20 cellular contexts compared by ENCODE assay signal in genomic region chr4:5724377-5724776, GRCh38. TPM values are rescaled to one million over a fixed set of nuclear protein-coding genes. Genes with fewer than 3 reads are reported as not detected.
DNase-seq lines count a peak whose midpoint lies in the region; ATAC-seq and TF ChIP-seq lines count a peak whose summit lies in the region.
"Had no signal": no experiment of that assay in that cellular context is flagged by ENCODE, and none has a peak within 500 bp of the region (broad histone marks: within the 10 kb centered on the region; RNA-seq: fewer than 3 reads in every experiment).

No MANE protein-coding gene starts in this region.

- no peak overlapping the region for H2AK9ac ChIP-seq in IMR-90 (replicated peaks; ENCODE audit: low read depth, low read length, poor library complexity)

- H3K4me3 ChIP-seq in IMR-90 (ENCODE audit: insufficient read depth, low read depth, low read length) = no peak overlapping the region
- H3K4me3 ChIP-seq in brain microvascular endothelial cell (ENCODE audit: low read depth, low read length) = no peak overlapping the region
- no peak overlapping the region for H3K4me3 ChIP-seq in mesenchymal stem cell (ENCODE audit: insufficient read depth in 1 of 2, low read depth in 1 of 2, low read length in 2 of 2)
- no peak overlapping the region for H3K4me3 ChIP-seq in right cardiac atrium (ENCODE audit: low read length)

- POLR2A ChIA-PET in IMR-90 (lab: Charles Lee; ENCODE audit: unreplicated experiment) (no interaction called here), RWPE1 (lab: Yijun Ruan, JAX; ENCODE audit: low non-redundant PET) (no interaction called here)

- no peak overlapping the region for H3K27ac ChIP-seq in IMR-90 (ENCODE audit: insufficient read depth, low read length)
- no peak overlapping the region for H3K27ac ChIP-seq in brain microvascular endothelial cell
- H3K27ac ChIP-seq in mesenchymal stem cell (ENCODE audit: low read length, poor library complexity, severe bottlenecking) = no peak overlapping the region
- no peak overlapping the region for H3K27ac ChIP-seq in right cardiac atrium (ENCODE audit: low read length)
- no peak overlapping the region for H3K27ac ChIP-seq in RWPE1

- TF ChIP-seq RAD21 in IMR-90 (IDR thresholded peaks at IDR 0.05; ENCODE audit: low read length) = no peak

- CTCF ChIA-PET in IMR-90 (lab: Yijun Ruan, JAX) = interaction anchor here (0.6 kb wide), 1 partner anchor 31 kb away, joined by 3 read pairs; no protein-coding TSS in a partner anchor
- CTCF ChIA-PET in RWPE1 (lab: Yijun Ruan, JAX) = no interaction called here

- H3K56ac ChIP-seq in IMR-90 (ENCODE audit: extremely low read depth, insufficient read depth, low read length) = no peak overlapping the region

- no peak overlapping the region for H4K91ac ChIP-seq in IMR-90 (ENCODE audit: insufficient read depth, low read depth, low read length)
- H4K91ac ChIP-seq in mesenchymal stem cell (ENCODE audit: low read length) = no peak overlapping the region

- H2BK20ac ChIP-seq in IMR-90 (ENCODE audit: low read depth, low read length) = no peak overlapping the region; the same call in 1 of the 2 replicates

- H3K9ac ChIP-seq in IMR-90 (ENCODE audit: low read depth, low read length) (no peak overlapping the region), mesenchymal stem cell (ENCODE audit: low read length) (no peak overlapping the region)

- H3K23ac ChIP-seq in IMR-90 (ENCODE audit: low read depth, low read length) = no peak overlapping the region
- H3K23ac ChIP-seq in mesenchymal stem cell (ENCODE audit: low read length in 2 of 2) = no peak overlapping the region

- H3K14ac ChIP-seq in IMR-90 (replicated peaks; ENCODE audit: low read depth, low read length) (0 out of 2 replicates have a peak overlapping the region, but pooled peaks have one; percentile 6), mesenchymal stem cell (ENCODE audit: low read length in 2 of 2) (no peak overlapping the region)

- peaks cover 34 to 65% of the 10 kb centered on the region in 2 experiments for H3K79me1 ChIP-seq in IMR-90 (ENCODE audit: low read depth in 1 of 2, low read length in 2 of 2)
- peaks cover 23% of the 10 kb centered on the region for H3K79me1 ChIP-seq in mesenchymal stem cell (replicated peaks; ENCODE audit: low read length, poor library complexity, severe bottlenecking)

- peaks cover 1% of the 10 kb centered on the region for H3K9me3 Mint-ChIP-seq in activated naive CD8-positive, alpha-beta T cell treated with anti-CD3 and anti-CD28 coated beads for 36 hours
- peaks cover 17% of the 10 kb centered on the region for H3K9me3 Mint-ChIP-seq in mesothelial cell of epicardium

- peaks cover 6% of the 10 kb centered on the region for H3K27me3 Mint-ChIP-seq in activated naive CD8-positive, alpha-beta T cell treated with anti-CD3 and anti-CD28 coated beads for 36 hours
- no peaks in the 10 kb centered on the region for H3K27me3 Mint-ChIP-seq in mesothelial cell of epicardium (ENCODE audit: low read depth)
- H3K27me3 Mint-ChIP-seq: CD4-positive, CD25-positive, alpha-beta regulatory T cell; IgD-negative memory B cell had no signal

- H2AFZ ChIP-seq in IMR-90 (replicated peaks; ENCODE audit: low read length, poor library complexity) (no peak overlapping the region), mesenchymal stem cell (ENCODE audit: low read depth, low read length) (no peak overlapping the region)

- no peak overlapping the region for H3K18ac ChIP-seq in IMR-90 (ENCODE audit: low read depth, low read length)
- no peak overlapping the region for H3K18ac ChIP-seq in mesenchymal stem cell (ENCODE audit: low read depth in 1 of 2, low read length in 2 of 2)

- TF ChIP-seq CTCF in IMR-90 (conservative IDR thresholded peaks at IDR 0.05; ENCODE audit: low read depth, low read length) (no peak), brain microvascular endothelial cell (IDR thresholded peaks at IDR 0.05; ENCODE audit: low read depth, low read length, missing control alignments) (no peak), mesothelial cell of epicardium (IDR thresholded peaks at IDR 0.05; ENCODE audit: unreplicated experiment) (no peak), RWPE1 (conservative IDR thresholded peaks at IDR 0.05; ENCODE audit: low read depth) (no peak)

- no peak overlapping the region for H4K5ac ChIP-seq in IMR-90 (ENCODE audit: low read depth, low read length)

- no peak for TF ChIP-seq POLR2A in IMR-90 (IDR thresholded peaks at IDR 0.05; ENCODE audit: low read depth, low read length)

- no peak overlapping the region for H2BK15ac ChIP-seq in IMR-90 (ENCODE audit: low read depth, low read length)
- no peak overlapping the region for H2BK15ac ChIP-seq in mesenchymal stem cell (ENCODE audit: low read depth, poor library complexity, severe bottlenecking)

- peaks cover 15% of the 10 kb centered on the region for H3K4me1 ChIP-seq in IMR-90 (ENCODE audit: control insufficient read depth, insufficient read depth, low read length)
- H3K4me1 ChIP-seq in mesenchymal stem cell (ENCODE audit: control insufficient read depth, insufficient read depth, low read depth, low read length) = peaks cover 36% of the 10 kb centered on the region
- H3K4me1 ChIP-seq in right cardiac atrium (ENCODE audit: control insufficient read depth, insufficient read depth, low read length) = no peaks in the 10 kb centered on the region

- 0 out of 2 replicates have a peak overlapping the region, but pooled peaks have one; percentile 20 for H2AK5ac ChIP-seq in IMR-90 (ENCODE audit: low read depth, low read length)
- peak overlapping the region; percentile 40 for H2AK5ac ChIP-seq in mesenchymal stem cell (ENCODE audit: low read length, severe bottlenecking)

- H3K4me1 Mint-ChIP-seq in activated naive CD8-positive, alpha-beta T cell treated with anti-CD3 and anti-CD28 coated beads for 36 hours = no peaks in the 10 kb centered on the region
- H3K4me1 Mint-ChIP-seq in mesothelial cell of epicardium = no peaks in the 10 kb centered on the region
- H3K4me1 Mint-ChIP-seq: CD4-positive, CD25-positive, alpha-beta regulatory T cell; IgD-negative memory B cell had no signal

- peaks cover 43% of the 10 kb centered on the region for H4K20me1 ChIP-seq in IMR-90 (ENCODE audit: insufficient read depth, low read length)

- no peak overlapping the region for H2BK12ac ChIP-seq in mesenchymal stem cell (ENCODE audit: low read length in 2 of 2)

- peaks cover 32% of the 10 kb centered on the region for H3K36me3 ChIP-seq in IMR-90 (ENCODE audit: control insufficient read depth, insufficient read depth, low read length)
- peaks cover 39% of the 10 kb centered on the region for H3K36me3 ChIP-seq in brain microvascular endothelial cell (replicated peaks)
- peaks cover 20 to 64% of the 10 kb centered on the region in 2 experiments for H3K36me3 ChIP-seq in mesenchymal stem cell (ENCODE audit: control insufficient read depth in 1 of 2, insufficient read depth in 2 of 2, low read depth in 1 of 2, low read length in 2 of 2)

- H3K4me3 Mint-ChIP-seq in activated naive CD8-positive, alpha-beta T cell treated with anti-CD3 and anti-CD28 coated beads for 36 hours = no peak overlapping the region
- no peak overlapping the region for H3K4me3 Mint-ChIP-seq in mesothelial cell of epicardium
- H3K4me3 Mint-ChIP-seq: CD4-positive, CD25-positive, alpha-beta regulatory T cell had no signal

- intact Hi-C loops in IMR-90 (cut with micrococcal nuclease) = no loop called here
- intact Hi-C loops in right cardiac atrium (cut with DNase I) = no loop called here

- no peak overlapping the region for H3K4me2 ChIP-seq in IMR-90 (ENCODE audit: low read depth, low read length)
- no peak overlapping the region for H3K4me2 ChIP-seq in mesenchymal stem cell (ENCODE audit: low read length, poor library complexity, severe bottlenecking)

- H2BK120ac ChIP-seq in IMR-90 (ENCODE audit: low read depth, low read length) (no peak overlapping the region), mesenchymal stem cell (ENCODE audit: low read depth, low read length) (no peak overlapping the region)

- H3K9me3 ChIP-seq in IMR-90 (ENCODE audit: control insufficient read depth, insufficient read depth, low read length) (no peaks in the 10 kb centered on the region), mesenchymal stem cell (ENCODE audit: control insufficient read depth, low read length) (no peaks in the 10 kb centered on the region), right cardiac atrium (ENCODE audit: control insufficient read depth, low read length) (no peaks in the 10 kb centered on the region)

- dilution Hi-C loops in IMR-90 (cut with HindIII; ENCODE audit: low sequenced_read_pairs, unreplicated experiment) = no loop called here

- peaks cover 32% of the 10 kb centered on the region for H3K9me1 ChIP-seq in IMR-90 (ENCODE audit: insufficient read depth, low read length)

- H3K27me3 ChIP-seq in IMR-90 (ENCODE audit: control insufficient read depth, insufficient read depth, low read length) = no peaks in the 10 kb centered on the region
- H3K27me3 ChIP-seq in brain microvascular endothelial cell (replicated peaks) = no peaks in the 10 kb centered on the region
- H3K27me3 ChIP-seq in mesenchymal stem cell (ENCODE audit: control insufficient read depth in 1 of 2, insufficient read depth in 1 of 2, low read length in 2 of 2) = no peaks in the 10 kb centered on the region
- H3K27me3 ChIP-seq in right cardiac atrium (ENCODE audit: control insufficient read depth, insufficient read depth) = no peaks in the 10 kb centered on the region

- no peak overlapping the region for H2BK5ac ChIP-seq in IMR-90 (ENCODE audit: low read depth, low read length, poor library complexity, severe bottlenecking)
- H2BK5ac ChIP-seq in mesenchymal stem cell (ENCODE audit: low read depth, low read length, poor library complexity, severe bottlenecking) = no peak overlapping the region

- no CpG with 5 or more reads among the region's 7 CpGs for WGBS in IMR-90 (ENCODE audit: extremely low coverage in 2 of 2, insufficient read length in 1 of 2), 2 experiments
- whole genome bisulfite sequencing in mesenchymal stem cell = 88% methylated on average over 5 of the region's 7 CpGs
- WGBS in right cardiac atrium = 93% methylated on average over 7 of the region's 7 CpGs

- ATAC-seq in IMR-90 (ENCODE audit: low read depth) (no peak), right cardiac atrium (no peak)
- ATAC-seq: SK-N-SH treated with all-trans-retinoic acid at 6 μM for 48 hours had no signal

- H3K27ac Mint-ChIP-seq in activated naive CD8-positive, alpha-beta T cell treated with anti-CD3 and anti-CD28 coated beads for 36 hours = no peak overlapping the region
- H3K27ac Mint-ChIP-seq in mesothelial cell of epicardium = no peak overlapping the region
- H3K27ac Mint-ChIP-seq: CD4-positive, CD25-positive, alpha-beta regulatory T cell had no signal

- H4K8ac ChIP-seq in IMR-90 (ENCODE audit: low read depth in 2 of 2, low read length in 2 of 2) (no peak overlapping the region), mesenchymal stem cell (ENCODE audit: low read length) (no peak overlapping the region)

- DNase-seq in ACHN (peak; percentile 69), IMR-90 (no peak), brain microvascular endothelial cell (peak; percentile 25), mesenchymal stem cell (peak; percentile 15), mesothelial cell of epicardium (ENCODE audit: low spot score in 2 of 2, unreplicated experiment in 2 of 2) (no peak), right cardiac atrium (no peak), RWPE1 (ENCODE audit: low spot score) (no peak)
- DNase-seq in activated naive CD8-positive, alpha-beta T cell treated with anti-CD3 and anti-CD28 coated beads for 36 hours = no peak
- DNase-seq: Calu3; CD4-positive, CD25-positive, alpha-beta regulatory T cell; GF-D8; MV-4-11; NCI-H1436; NCI-H2081 treated with DMSO at 0.1 percent for 48 hours; NCI-H526; NK-92 treated with Interleukin-12 subunit alpha and Interleukin-12 subunit beta, amount 100 ng/mL, for 24 hours; Right ventricle myocardium superior had no signal

- in situ Hi-C loops in ACHN (cut with HindIII; ENCODE audit: low pct_ligation_motif_present, low pct_unique_long_range_greater_than_20kb, low sequenced_read_pairs) = no loop called here
- in situ Hi-C loops in IMR-90 (cut with MboI; ENCODE audit: low sequenced_read_pairs) = no loop called here
- in situ Hi-C loops in brain microvascular endothelial cell (cut with HindIII; ENCODE audit: low pct_ligation_motif_present, low sequenced_read_pairs) = no loop called here

- BruUV-seq in IMR-90 (replicated peaks; lab: Mats Ljungman, UMichigan) = no TSS peak

- H3K4ac ChIP-seq in IMR-90 (ENCODE audit: low read depth, low read length) (peak overlapping the region; percentile 7; the same call in 1 of the 2 replicates), mesenchymal stem cell (ENCODE audit: low read depth in 1 of 2, low read length in 2 of 2) (no peak overlapping the region)

- no peaks in the 10 kb centered on the region for H3K36me3 Mint-ChIP-seq in activated naive CD8-positive, alpha-beta T cell treated with anti-CD3 and anti-CD28 coated beads for 36 hours
- peaks cover 48% of the 10 kb centered on the region for H3K36me3 Mint-ChIP-seq in mesothelial cell of epicardium
- H3K36me3 Mint-ChIP-seq: CD4-positive, CD25-positive, alpha-beta regulatory T cell; IgD-negative memory B cell had no signal

RNA-seq across cellular contexts. Expression of gene EVC, which starts 13.4 kb away (rescaled TPM):
- total RNA-seq in IMR-90 (2012; rRNA removed) (15.3 and 16.8 TPM in 2 replicates), mesothelial cell of epicardium (48.4 to 51.4 TPM (median 49.4 TPM) in 3 replicates), right cardiac atrium (10 to 100 TPM; 11.3 to 14.0 (median 12.8) TPM)
- polyA plus RNA-seq in IMR-90 (2012; rRNA removed) (18.8 and 18.9 TPM in 2 replicates), right cardiac atrium (5.8 TPM)
- polyA plus RNA-seq in IMR-90 (2012; cell fraction: cytosol; rRNA removed) = 9.8 and 15.9 TPM in 2 replicates
- polyA plus RNA-seq in IMR-90 (2012; cell fraction: nucleus; rRNA removed; ENCODE audit: low replicate concordance) = 29.5 and 41.2 TPM in 2 replicates
- polyA plus RNA-seq in mesenchymal stem cell (2013, experiment 1 of 2) = 14.1 TPM
- 13.4 TPM for polyA plus RNA-seq in mesenchymal stem cell (2013, experiment 2 of 2)
- under 1 TPM; 0.06 to 0.08 TPM for total RNA-seq in activated naive CD8-positive, alpha-beta T cell treated with anti-CD3 and anti-CD28 coated beads for 36 hours
- total RNA-seq: Calu3, HT-29 had no signal

RNA-seq across cellular contexts. Expression of gene EVC2, which starts 16.0 kb away (rescaled TPM):
- total RNA-seq in IMR-90 (2012; rRNA removed) = 5.8 and 5.9 TPM in 2 replicates
- 2.4 and 2.7 TPM in 2 replicates for polyA plus RNA-seq in IMR-90 (2012; rRNA removed)
- 1.5 and 1.9 TPM in 2 replicates for polyA plus RNA-seq in IMR-90 (2012; cell fraction: cytosol; rRNA removed)
- polyA plus RNA-seq in IMR-90 (2012; cell fraction: nucleus; rRNA removed; ENCODE audit: low replicate concordance) = 6.1 and 7.2 TPM in 2 replicates
- 2.5 TPM for polyA plus RNA-seq in mesenchymal stem cell (2013, experiment 1 of 2)
- 2.3 TPM for polyA plus RNA-seq in mesenchymal stem cell (2013, experiment 2 of 2)
- total RNA-seq in activated naive CD8-positive, alpha-beta T cell treated with anti-CD3 and anti-CD28 coated beads for 36 hours = under 1 TPM in 1 of 2 experiments, not detected in 1; 0.04 TPM
- total RNA-seq in mesothelial cell of epicardium = 16.9 to 17.4 TPM (median 17.1 TPM) in 3 replicates
- 1 to 10 TPM; 2.7 to 3.5 (median 3.2) TPM for total RNA-seq in right cardiac atrium
- 2.0 TPM for polyA plus RNA-seq in right cardiac atrium
- total RNA-seq: Calu3, HT-29 had no signal

Comparison
In these comparisons a context has a peak if more than half of its experiments do, and no peak if none do; other contexts are left out.
1. DNase-seq: peak in ACHN (single experiment), brain microvascular endothelial cell (single experiment) and mesenchymal stem cell (single experiment); none in IMR-90 (single experiment), activated naive CD8-positive, alpha-beta T cell treated with anti-CD3 and anti-CD28 coated beads for 36 hours (single experiment), mesothelial cell of epicardium (0 of 2), right cardiac atrium (0 of 3) and RWPE1 (single experiment).
2. RNA of gene EVC, which starts 13.4 kb away (total RNA-seq): 48.4 to 51.4 TPM in mesothelial cell of epicardium, 15.3 to 16.8 TPM in IMR-90 and 11.3 to 14.0 TPM in right cardiac atrium; 0.06 to 0.08 TPM in activated naive CD8-positive, alpha-beta T cell treated with anti-CD3 and anti-CD28 coated beads for 36 hours; every median in the first group is over 10 times any median in the second.